In genomic region chr9:13665418-13666066, GRCh38 we compare ENCODE assay signal across 14 cellular contexts.
DNase-seq lines count a peak whose midpoint lies in the region; ATAC-seq, FAIRE-seq and TF ChIP-seq lines count a peak whose summit lies in the region.
"Had no signal": no experiment of that assay in that cellular context is flagged by ENCODE, and none has a peak within 500 bp of the region (broad histone marks: within the 10 kb centered on the region; RNA-seq: fewer than 3 reads in every experiment).

No MANE protein-coding gene starts in this region.

- H3K27ac ChIP-seq in ACC112 (ENCODE audit: low read depth, low read length) (peak overlapping the region; percentile 28; the same call in 1 of the 2 replicates), GM23248 (no peak overlapping the region)
- H3K27ac ChIP-seq: parathyroid adenoma, vagina had no signal

- TF ChIP-seq CTCF in fibroblast of pulmonary artery (IDR thresholded peaks at IDR 0.05; ENCODE audit: low read length, missing control alignments), result no peak

- H3K9me2 ChIP-seq in GM23248 (ENCODE audit: insufficient read depth), result no peaks in the 10 kb centered on the region

- H3K4me3 ChIP-seq in ACC112 (ENCODE audit: low read depth, low read length), result peak overlapping the region; percentile 67
- no peak overlapping the region for H3K4me3 ChIP-seq in GM23248
- H3K4me3 ChIP-seq in fibroblast of pulmonary artery (replicated peaks; ENCODE audit: low read depth, low read length), result no peak overlapping the region
- H3K4me3 ChIP-seq: vagina had no signal

- ATAC-seq in HG02973 (IDR thresholded peaks at IDR 0.05; ENCODE audit: unreplicated experiment) (no peak), HG02870 (IDR thresholded peaks at IDR 0.05; ENCODE audit: unreplicated experiment) (no peak)

- no peak for FAIRE-seq in RCC 7860 (lab: Jason Lieb, UNC)
- FAIRE-seq: islet of Langerhans had no signal

- H3F3A ChIP-seq in GM23248 (ENCODE audit: insufficient read depth), result no peaks in the 10 kb centered on the region

- H3K36me3 ChIP-seq in ACC112 (ENCODE audit: insufficient read depth, low read length) (no peaks in the 10 kb centered on the region), GM23248 (ENCODE audit: low read depth) (no peaks in the 10 kb centered on the region)
- H3K36me3 ChIP-seq: BE2C, vagina had no signal

- DNase-seq in GM23248 (peak; percentile 12), RCC 7860 (ENCODE audit: low spot score) (peak; percentile 40), fibroblast of pulmonary artery (ENCODE audit: low read depth) (peak; percentile 37), anterior cingulate cortex (lab: John Stamatoyannopoulos, UW) (no peak), SKM-1 (lab: John Stamatoyannopoulos, UW; ENCODE audit: unreplicated experiment) (no peak)
- DNase-seq: activated CD4-positive, alpha-beta T cell treated with anti-CD3 and anti-CD28 coated beads for 1 hour; BE2C; NCI-H1105 had no signal

- H3K27me3 ChIP-seq in ACC112 (ENCODE audit: insufficient read depth, low read length), result no peaks in the 10 kb centered on the region
- H3K27me3 ChIP-seq in GM23248 (replicated peaks; ENCODE audit: insufficient read depth), result no peaks in the 10 kb centered on the region
- H3K27me3 ChIP-seq: BE2C, vagina had no signal

- H3K79me2 ChIP-seq in ACC112 (ENCODE audit: control insufficient read depth, insufficient read depth, low read length, unreplicated experiment) (no peaks in the 10 kb centered on the region), GM23248 (ENCODE audit: insufficient read depth) (no peaks in the 10 kb centered on the region)
- H3K79me2 ChIP-seq: parathyroid adenoma had no signal

- no peaks in the 10 kb centered on the region for H3K9me3 ChIP-seq in GM23248 (ENCODE audit: low read depth)
- H3K9me3 ChIP-seq: BE2C, vagina had no signal

- no peaks in the 10 kb centered on the region for H3K4me1 ChIP-seq in ACC112 (ENCODE audit: control insufficient read depth, insufficient read depth, low read length, unreplicated experiment)
- no peaks in the 10 kb centered on the region for H3K4me1 ChIP-seq in GM23248 (ENCODE audit: insufficient read depth)
- H3K4me1 ChIP-seq: BE2C, parathyroid adenoma, vagina had no signal

- no peak overlapping the region for H3K9ac ChIP-seq in GM23248
- H3K9ac ChIP-seq: parathyroid adenoma had no signal

- no peaks in the 10 kb centered on the region for H4K20me1 ChIP-seq in GM23248 (ENCODE audit: insufficient read depth)

- no peak overlapping the region for H3K4me2 ChIP-seq in GM23248 (ENCODE audit: unreplicated experiment)

- WGBS in GM23248 (ENCODE audit: low coverage in 1 of 2, low lambda C conversion rate in 2 of 2, missing lambda C conversion rate in 2 of 2), 2 experiments, result 77 to 84% methylated on average over 4 of the region's 4 CpGs

- peak overlapping the region; percentile 98 for H2AFZ ChIP-seq in ACC112 (ENCODE audit: low read length, unreplicated experiment)
- H2AFZ ChIP-seq in GM23248, result 0 out of 2 replicates have a peak overlapping the region, but pooled peaks have one; percentile 41
- H2AFZ ChIP-seq: parathyroid adenoma had no signal

- in situ Hi-C loops in GM23248 (cut with MboI), result no loop called here

Comparison
In these comparisons a context has a peak if more than half of its experiments do, and no peak if none do; other contexts are left out.
1. DNase-seq: peak in GM23248 (single experiment), RCC 7860 (single experiment) and fibroblast of pulmonary artery (single experiment); none in anterior cingulate cortex (0 of 58) and SKM-1 (single experiment).